In genomic region chr21:41124626-41125240, GRCh38 we compare ENCODE assay signal across 29 cellular contexts. TPM values are rescaled to one million over a fixed set of nuclear protein-coding genes. Genes with fewer than 3 reads are reported as not detected.
DNase-seq lines count a peak whose midpoint lies in the region; ATAC-seq, FAIRE-seq and TF ChIP-seq lines count a peak whose summit lies in the region.
"Had no signal": no experiment of that assay in that cellular context is flagged by ENCODE, and none has a peak within 500 bp of the region (broad histone marks: within the 10 kb centered on the region; RNA-seq: fewer than 3 reads in every experiment).

No MANE protein-coding gene starts in this region.

- FAIRE-seq in kidney (lab: Jason Lieb, UNC) = no peak
- FAIRE-seq: astrocyte, H1 had no signal

- H3K36me3 ChIP-seq in SK-N-MC (ENCODE audit: insufficient read depth, low read length) (no peaks in the 10 kb centered on the region), rectal smooth muscle tissue (ENCODE audit: control insufficient read depth, insufficient read depth, low read length) (no peaks in the 10 kb centered on the region), kidney (ENCODE audit: control insufficient read depth in 1 of 2, insufficient read depth in 2 of 2, low read length in 2 of 2) (no peaks in the 10 kb centered on the region)
- H3K36me3 ChIP-seq: BLaER1 treated with 17β-estradiol and CSF1 and Interleukin-3, amounts not matched to agents 10 nM and 100 nM; lower lobe of right lung; tibial nerve had no signal

- H3K9me3 ChIP-seq in SK-N-MC (ENCODE audit: low read depth, low read length) = no peaks in the 10 kb centered on the region
- no peaks in the 10 kb centered on the region for H3K9me3 ChIP-seq in kidney (ENCODE audit: control insufficient read depth in 1 of 2, low read length in 2 of 2)
- H3K9me3 ChIP-seq: lower lobe of right lung had no signal

- H3K9ac ChIP-seq in SK-N-MC (ENCODE audit: insufficient read length) (peak overlapping the region; percentile 15), rectal smooth muscle tissue (ENCODE audit: low read length) (no peak overlapping the region), kidney (ENCODE audit: low read length in 2 of 2) (no peak overlapping the region)
- H3K9ac ChIP-seq: BLaER1 treated with 17β-estradiol and CSF1 and Interleukin-3, amounts not matched to agents 10 nM and 100 nM had no signal

- ATAC-seq in left ventricle myocardium superior (peak; percentile 68), HG03378 (IDR thresholded peaks at IDR 0.05; ENCODE audit: unreplicated experiment) (no peak), GM21526 (IDR thresholded peaks at IDR 0.05; ENCODE audit: low FRiP score, unreplicated experiment) (no peak)
- ATAC-seq: activated naive CD4-positive, alpha-beta T cell treated with anti-CD3 and anti-CD28 coated beads, Interleukin-2, amount 50 U/mL, for 72 hours; lower lobe of right lung had no signal

- intact Hi-C loops in left ventricle myocardium superior (cut with micrococcal nuclease) = no loop called here
- intact Hi-C loops in kidney (cut with DNase I) = no loop called here

- H3K4me3 ChIP-seq in SK-N-MC (no peak overlapping the region), rectal smooth muscle tissue (ENCODE audit: low read length) (no peak overlapping the region), kidney (ENCODE audit: low read length in 2 of 2) (no peak overlapping the region)
- H3K4me3 ChIP-seq: BLaER1 treated with 17β-estradiol and CSF1 and Interleukin-3, amounts not matched to agents 10 nM and 100 nM; lower lobe of right lung; tibial nerve had no signal

- DNase-seq in ELF-1 (ENCODE audit: low read depth, low spot score) = peak; percentile 18
- no peak for DNase-seq in SK-N-MC (ENCODE audit: low read depth, low spot score)
- DNase-seq in left ventricle myocardium superior = no peak
- DNase-seq in kidney = no peak
- no peak for DNase-seq in stimulated activated CD4-positive, alpha-beta T cell treated with anti-CD3 and anti-CD28 coated beads, Interleukin-12 subunit alpha, Interleukin-12 subunit beta, amount 100 ng/mL, for 4 hours
- DNase-seq: activated CD4-positive, alpha-beta memory T cell treated with anti-CD3 and anti-CD28 coated beads for 36 hours; activated CD8-positive, alpha-beta memory T cell treated with anti-CD3 and anti-CD28 coated beads, Interleukin-2, amount 50 U/mL, for 48 hours; COR-L47; DMS79 treated with DMSO at 0.1 percent for 48 hours; effector CD8-positive, alpha-beta T cell; erythroblast; foreskin melanocyte; hippocampal formation; immature natural killer cell; KBM-7; lower lobe of right lung; NCI-H146; NCI-H2171; NCI-H524 treated with DMSO at 0.1 percent for 48 hours; stimulated activated CD4-positive, alpha-beta T cell treated with anti-CD3 and anti-CD28 coated beads, Interleukin-4, amount 100 ng/mL, for 4 hours; stimulated activated naive CD4-positive, alpha-beta T cell treated with Interleukin-2 at 50 U/mL for 16 hours had no signal

- H3K27me3 ChIP-seq in rectal smooth muscle tissue (ENCODE audit: control insufficient read depth, insufficient read depth, low read length) = no peaks in the 10 kb centered on the region
- H3K27me3 ChIP-seq: BLaER1 treated with 17β-estradiol and CSF1 and Interleukin-3, amounts not matched to agents 10 nM and 100 nM; tibial nerve had no signal

- H3K27ac ChIP-seq in SK-N-MC (no peak overlapping the region), rectal smooth muscle tissue (ENCODE audit: low read depth, low read length) (peak overlapping the region; percentile 26), kidney (ENCODE audit: low read depth in 2 of 2, low read length in 2 of 2) (peak overlapping the region in 1 of 2 donors; percentile 1)
- H3K27ac ChIP-seq: BLaER1 treated with 17β-estradiol and CSF1 and Interleukin-3, amounts not matched to agents 10 nM and 100 nM; lower lobe of right lung had no signal

- no peak for TF ChIP-seq CTCF in kidney (IDR thresholded peaks at IDR 0.05; ENCODE audit: borderline replicate concordance, extremely low read depth, insufficient read depth)

- no peaks in the 10 kb centered on the region for H3K4me1 ChIP-seq in rectal smooth muscle tissue (ENCODE audit: control insufficient read depth, insufficient read depth, low read length)
- H3K4me1 ChIP-seq in kidney (ENCODE audit: control insufficient read depth in 1 of 2, insufficient read depth in 1 of 2, low read depth in 1 of 2, low read length in 2 of 2) = no peaks in the 10 kb centered on the region
- H3K4me1 ChIP-seq: lower lobe of right lung had no signal

RNA-seq across cellular contexts. Expression of gene BACE2, which starts 43.2 kb away (rescaled TPM):
- total RNA-seq in left ventricle myocardium superior = 12.7 TPM
- 65.7 TPM for total RNA-seq in kidney
- polyA plus RNA-seq in kidney (ENCODE audit: insufficient read depth, low read depth, low replicate concordance) = 55.5 TPM
